Comparison of ENCODE assay signal across 16 cellular contexts in genomic region chr2:61928816-61929471, GRCh38. TPM values are rescaled to one million over a fixed set of nuclear protein-coding genes. Genes with fewer than 3 reads are reported as not detected.
DNase-seq lines count a peak whose midpoint lies in the region; ATAC-seq and TF ChIP-seq lines count a peak whose summit lies in the region.
"Had no signal": no experiment of that assay in that cellular context is flagged by ENCODE, and none has a peak within 500 bp of the region (broad histone marks: within the 10 kb centered on the region; RNA-seq: fewer than 3 reads in every experiment).

No MANE protein-coding gene starts in this region.

- H3K27ac ChIP-seq in RWPE2 (ENCODE audit: poor library complexity, severe bottlenecking) (no peak overlapping the region), A673 (ENCODE audit: low read depth, low read length, poor library complexity, severe bottlenecking) (no peak overlapping the region)
- H3K27ac ChIP-seq: BLaER1 treated with 17β-estradiol and CSF1 and Interleukin-3, amounts not matched to agents 10 nM and 100 nM; lower lobe of right lung; VCaP had no signal

- H3K9me3 ChIP-seq in RWPE2 (ENCODE audit: severe bottlenecking) (no peaks in the 10 kb centered on the region), A673 (ENCODE audit: low read depth, low read length, poor library complexity, severe bottlenecking) (no peaks in the 10 kb centered on the region)
- H3K9me3 ChIP-seq: lower lobe of right lung had no signal

- intact Hi-C loops in A673 (cut with micrococcal nuclease; ENCODE audit: unreplicated experiment) = loop anchor here (10.0 kb wide), 1 partner anchor 846 kb away; no protein-coding TSS in a partner anchor

- DNase-seq in H7 = peak; percentile 15
- DNase-seq in RWPE2 (ENCODE audit: low spot score) = no peak
- DNase-seq in fibroblast of the aortic adventitia (ENCODE audit: low read depth) = peak; percentile 43
- peak; percentile 67 for DNase-seq in non-pigmented ciliary epithelial cell (ENCODE audit: low read depth)
- DNase-seq in SW 1271 (lab: John Stamatoyannopoulos, UW) = no peak
- DNase-seq in A673 (ENCODE audit: low spot score) = no peak
- DNase-seq: activated effector memory CD4-positive, alpha-beta T cell treated with anti-CD3 and anti-CD28 coated beads, Interleukin-2, amount 50 U/mL, for 16 hours; anterior cingulate cortex; DMS53; lower lobe of right lung; NCI-H146; NCI-H446 treated with DMSO at 0.1 percent for 48 hours; stimulated activated naive CD4-positive, alpha-beta T cell had no signal

- no peaks in the 10 kb centered on the region for H3K36me3 ChIP-seq in H7 (replicated peaks; ENCODE audit: control insufficient read depth, insufficient read depth, low read length)
- H3K36me3 ChIP-seq in RWPE2 (ENCODE audit: low read depth) = 0 out of 2 replicates have a peak, but pooled peaks cover 4% of the 10 kb centered on the region
- H3K36me3 ChIP-seq in A673 (ENCODE audit: insufficient read depth, low read length, poor library complexity, severe bottlenecking) = no peaks in the 10 kb centered on the region
- H3K36me3 ChIP-seq: lower lobe of right lung had no signal

- ATAC-seq in RWPE2 (ENCODE audit: low read depth) (peak; percentile 67), GM19351 (IDR thresholded peaks at IDR 0.05; ENCODE audit: unreplicated experiment) (no peak)

- no peak for TF ChIP-seq CTCF in RWPE2 (IDR thresholded peaks at IDR 0.05; ENCODE audit: poor library complexity, severe bottlenecking)
- TF ChIP-seq CTCF in fibroblast of the aortic adventitia (IDR thresholded peaks at IDR 0.05; ENCODE audit: insufficient read depth, low read length) = no peak
- TF ChIP-seq CTCF in A673 (conservative IDR thresholded peaks at IDR 0.05; ENCODE audit: low read depth, low read length) = no peak

- H3K4me3 ChIP-seq in H7 (ENCODE audit: insufficient read depth, low read depth, low read length) (no peak overlapping the region), RWPE2 (ENCODE audit: severe bottlenecking) (no peak overlapping the region), fibroblast of the aortic adventitia (ENCODE audit: low read depth, low read length) (no peak overlapping the region), A673 (ENCODE audit: low read depth, low read length, poor library complexity, severe bottlenecking) (no peak overlapping the region)
- H3K4me3 ChIP-seq: BLaER1 treated with 17β-estradiol and CSF1 and Interleukin-3, amounts not matched to agents 10 nM and 100 nM; lower lobe of right lung had no signal

- H3K4me1 ChIP-seq in RWPE2 (ENCODE audit: insufficient read depth, poor library complexity, severe bottlenecking) (peaks cover 5% of the 10 kb centered on the region), A673 (ENCODE audit: insufficient read depth, low read length, poor library complexity, severe bottlenecking) (no peaks in the 10 kb centered on the region)
- H3K4me1 ChIP-seq: BLaER1 treated with 17β-estradiol and CSF1 and Interleukin-3, amounts not matched to agents 10 nM and 100 nM; lower lobe of right lung had no signal

- no peaks in the 10 kb centered on the region for H3K27me3 ChIP-seq in H7 (ENCODE audit: control insufficient read depth, insufficient read depth, low read length)
- H3K27me3 ChIP-seq in RWPE2 (ENCODE audit: insufficient read depth, poor library complexity, severe bottlenecking) = no peaks in the 10 kb centered on the region
- no peaks in the 10 kb centered on the region for H3K27me3 ChIP-seq in A673 (replicated peaks; ENCODE audit: insufficient read depth, low read depth, low read length, poor library complexity)
- H3K27me3 ChIP-seq: BLaER1 treated with 17β-estradiol and CSF1 and Interleukin-3, amounts not matched to agents 10 nM and 100 nM had no signal

- CTCF ChIA-PET in A673 (lab: Charles Lee) = no interaction called here

- POLR2A ChIA-PET in A673 (lab: Charles Lee; ENCODE audit: low non-redundant PET) = no interaction called here

- no TSS peak for BruUV-seq in A673 (replicated peaks; lab: Mats Ljungman, UMichigan)

RNA-seq across cellular contexts. Expression of gene COMMD1, which starts 23.5 kb away (rescaled TPM):
- total RNA-seq in H7 (2014; rRNA removed; shearing (Covaris generic)) = 24.5 and 25.3 TPM in 2 replicates
- 60.7 and 126 TPM in 2 replicates for total RNA-seq in fibroblast of the aortic adventitia (ENCODE audit: low replicate concordance)
- 35.0 and 41.4 TPM in 2 replicates for total RNA-seq in A673 (2021)

RNA-seq across cellular contexts. Expression of gene CCT4, which starts 40.5 kb away (rescaled TPM):
- 377 and 429 TPM in 2 replicates for total RNA-seq in H7 (2014; rRNA removed; shearing (Covaris generic))
- total RNA-seq in fibroblast of the aortic adventitia (ENCODE audit: low replicate concordance) (145 and 179 TPM in 2 replicates), A673 (2021) (329 and 348 TPM in 2 replicates)

Comparison
In these comparisons a context has a peak if more than half of its experiments do, and no peak if none do; other contexts are left out.
1. DNase-seq: peak in H7 (single experiment), fibroblast of the aortic adventitia (single experiment) and non-pigmented ciliary epithelial cell (single experiment); none in RWPE2 (single experiment), SW 1271 (0 of 2) and A673 (single experiment).